In genomic region chr9:101443358-101443757, GRCh38 we compare ENCODE assay signal across 21 cellular contexts. TPM values are rescaled to one million over a fixed set of nuclear protein-coding genes. Genes with fewer than 3 reads are reported as not detected.
DNase-seq lines count a peak whose midpoint lies in the region; ATAC-seq and TF ChIP-seq lines count a peak whose summit lies in the region.
"Had no signal": no experiment of that assay in that cellular context is flagged by ENCODE, and none has a peak within 500 bp of the region (broad histone marks: within the 10 kb centered on the region; RNA-seq: fewer than 3 reads in every experiment).

No MANE protein-coding gene starts in this region.

- peaks cover 54% of the 10 kb centered on the region for H3K27me3 Mint-ChIP-seq in osteocyte (ENCODE audit: unreplicated experiment)
- H3K27me3 Mint-ChIP-seq in activated CD8-positive, alpha-beta memory T cell treated with anti-CD3 and anti-CD28 coated beads, Interleukin-2, amount 10 ng/mL, durations not matched to agents 7 days and 5 days = peaks cover 37% of the 10 kb centered on the region

- DNase-seq in NCI-H2081 (lab: John Stamatoyannopoulos, UW) = peak; percentile 85 to 94
- peak; percentile 19 to 37 for DNase-seq in SJCRH30
- DNase-seq in right atrium auricular region (ENCODE audit: low spot score) = peak; percentile 70
- peak; percentile 69 for DNase-seq in sigmoid colon
- no peak for DNase-seq in osteocyte (ENCODE audit: extremely low spot score, unreplicated experiment)
- DNase-seq in activated CD8-positive, alpha-beta memory T cell treated with anti-CD3 and anti-CD28 coated beads, Interleukin-2, amount 10 ng/mL, durations not matched to agents 7 days and 5 days = no peak
- DNase-seq: activated CD8-positive, alpha-beta T cell treated with anti-CD3 and anti-CD28 coated beads, Interleukin-2, amount 10 ng/mL, durations not matched to agents 7 days and 5 days; activated gamma-delta T cell; effector CD8-positive, alpha-beta T cell; GOT3; islet precursor cell; naive thymus-derived CD8-positive, alpha-beta T cell; NK-92 treated with Interleukin-12 subunit alpha and Interleukin-12 subunit beta, amount 100 ng/mL, for 24 hours had no signal

- H3K36me3 ChIP-seq in SJCRH30 (no peaks in the 10 kb centered on the region), right atrium auricular region (no peaks in the 10 kb centered on the region), sigmoid colon (no peaks in the 10 kb centered on the region)

- no peaks in the 10 kb centered on the region for H3K9me3 ChIP-seq in SJCRH30 (replicated peaks)
- H3K9me3 ChIP-seq in right atrium auricular region = no peaks in the 10 kb centered on the region
- H3K9me3 ChIP-seq in sigmoid colon = no peaks in the 10 kb centered on the region

- H3K27me3 ChIP-seq in SJCRH30 (no peaks in the 10 kb centered on the region), right atrium auricular region (no peaks in the 10 kb centered on the region), sigmoid colon (no peaks in the 10 kb centered on the region)

- H3K27ac ChIP-seq in SJCRH30 = no peak overlapping the region
- peak overlapping the region; percentile 72 to 78 for H3K27ac ChIP-seq in right atrium auricular region
- peak overlapping the region in 2 of 4 donors; percentile 23 to 63 for H3K27ac ChIP-seq in sigmoid colon
- H3K27ac ChIP-seq: HL-60 had no signal

- no peaks in the 10 kb centered on the region for H3K4me1 Mint-ChIP-seq in osteocyte (ENCODE audit: unreplicated experiment)
- H3K4me1 Mint-ChIP-seq in activated CD8-positive, alpha-beta memory T cell treated with anti-CD3 and anti-CD28 coated beads, Interleukin-2, amount 10 ng/mL, durations not matched to agents 7 days and 5 days = no peaks in the 10 kb centered on the region

- intact Hi-C loops in sigmoid colon (cut with DNase I) = no loop called here

- peak in 1 of 4 donors; percentile 32 for TF ChIP-seq EP300 in sigmoid colon (IDR thresholded peaks at IDR 0.05)

- no peak overlapping the region for H3K4me3 Mint-ChIP-seq in osteocyte (ENCODE audit: unreplicated experiment)
- H3K4me3 Mint-ChIP-seq in activated CD8-positive, alpha-beta memory T cell treated with anti-CD3 and anti-CD28 coated beads, Interleukin-2, amount 10 ng/mL, durations not matched to agents 7 days and 5 days = no peak overlapping the region
- H3K4me3 Mint-ChIP-seq: activated CD8-positive, alpha-beta T cell treated with anti-CD3 and anti-CD28 coated beads, Interleukin-2, amount 10 ng/mL, durations not matched to agents 7 days and 5 days; naive thymus-derived CD8-positive, alpha-beta T cell had no signal

- H3K4me3 ChIP-seq in SJCRH30 = no peak overlapping the region
- H3K4me3 ChIP-seq in right atrium auricular region = no peak overlapping the region
- H3K4me3 ChIP-seq in sigmoid colon = no peak overlapping the region

- no peak overlapping the region for H3K27ac Mint-ChIP-seq in osteocyte (ENCODE audit: unreplicated experiment)
- H3K27ac Mint-ChIP-seq in activated CD8-positive, alpha-beta memory T cell treated with anti-CD3 and anti-CD28 coated beads, Interleukin-2, amount 10 ng/mL, durations not matched to agents 7 days and 5 days = no peak overlapping the region
- H3K27ac Mint-ChIP-seq: activated CD8-positive, alpha-beta T cell treated with anti-CD3 and anti-CD28 coated beads, Interleukin-2, amount 10 ng/mL, durations not matched to agents 7 days and 5 days; naive thymus-derived CD8-positive, alpha-beta T cell had no signal

- no peaks in the 10 kb centered on the region for H3K9me3 Mint-ChIP-seq in osteocyte (ENCODE audit: unreplicated experiment)
- no peaks in the 10 kb centered on the region for H3K9me3 Mint-ChIP-seq in activated CD8-positive, alpha-beta memory T cell treated with anti-CD3 and anti-CD28 coated beads, Interleukin-2, amount 10 ng/mL, durations not matched to agents 7 days and 5 days (ENCODE audit: low read depth)
- H3K9me3 Mint-ChIP-seq: naive thymus-derived CD8-positive, alpha-beta T cell had no signal

- no peak for TF ChIP-seq CTCF in right atrium auricular region (IDR thresholded peaks at IDR 0.05)
- TF ChIP-seq CTCF in sigmoid colon (IDR thresholded peaks at IDR 0.05) = no peak
- TF ChIP-seq CTCF in osteocyte (IDR thresholded peaks at IDR 0.05) = no peak

- no peaks in the 10 kb centered on the region for H3K36me3 Mint-ChIP-seq in osteocyte (ENCODE audit: unreplicated experiment)
- no peaks in the 10 kb centered on the region for H3K36me3 Mint-ChIP-seq in activated CD8-positive, alpha-beta memory T cell treated with anti-CD3 and anti-CD28 coated beads, Interleukin-2, amount 10 ng/mL, durations not matched to agents 7 days and 5 days
- H3K36me3 Mint-ChIP-seq: naive thymus-derived CD8-positive, alpha-beta T cell had no signal

- WGBS in sigmoid colon, 2 donors = 72 to 78% methylated on average over 8 of the region's 8 CpGs

- H3K4me1 ChIP-seq in SJCRH30 (peaks cover 5% of the 10 kb centered on the region), right atrium auricular region (peaks cover 0 to 9% of the 10 kb centered on the region in 2 donors), sigmoid colon (peaks cover 0 to 12% (median 0%) of the 10 kb centered on the region in 4 donors)

- CTCF ChIA-PET in activated CD8-positive, alpha-beta memory T cell treated with anti-CD3 and anti-CD28 coated beads, Interleukin-2, amount 10 ng/mL, durations not matched to agents 7 days and 5 days (lab: Charles Lee) = no interaction called here

- ATAC-seq in HG03159 (IDR thresholded peaks at IDR 0.05; ENCODE audit: unreplicated experiment) (no peak), HG03378 (IDR thresholded peaks at IDR 0.05; ENCODE audit: unreplicated experiment) (no peak)
- no peak for ATAC-seq in activated CD8-positive, alpha-beta memory T cell treated with anti-CD3 and anti-CD28 coated beads, Interleukin-2, amount 10 ng/mL, durations not matched to agents 7 days and 5 days
- ATAC-seq: activated CD8-positive, alpha-beta T cell treated with anti-CD3 and anti-CD28 coated beads, Interleukin-2, amount 10 ng/mL, durations not matched to agents 7 days and 5 days; naive thymus-derived CD8-positive, alpha-beta T cell; sciatic nerve had no signal

- TF ChIP-seq POLR2A in sigmoid colon (IDR thresholded peaks at IDR 0.05) = no peak

RNA-seq across cellular contexts. Expression of gene ALDOB, which starts 7.8 kb away (rescaled TPM):
- not detected in 2 replicates for total RNA-seq in SJCRH30 (2014; rRNA removed; shearing (Covaris generic))
- total RNA-seq in right atrium auricular region = under 1 TPM; 0.24 to 0.85 TPM
- under 1 TPM in 2 of 4 donors, not detected in 2; 0.82 to 0.83 TPM for total RNA-seq in sigmoid colon
- polyA plus RNA-seq in sigmoid colon = 10 to 100 TPM in 1 of 3 donors, 1 to 10 TPM in 2; 1.1 to 40.5 (median 9.6) TPM
- total RNA-seq in osteocyte = not detected in 2 replicates
- total RNA-seq in activated CD8-positive, alpha-beta memory T cell treated with anti-CD3 and anti-CD28 coated beads, Interleukin-2, amount 10 ng/mL, durations not matched to agents 7 days and 5 days = not detected
- total RNA-seq: activated CD8-positive, alpha-beta T cell treated with anti-CD3 and anti-CD28 coated beads, Interleukin-2, amount 10 ng/mL, durations not matched to agents 7 days and 5 days; astrocyte; fibroblast of villous mesenchyme; LHCN-M2; naive thymus-derived CD8-positive, alpha-beta T cell; sciatic nerve; SK-MEL-5 had no signal
- polyA plus RNA-seq: naive thymus-derived CD8-positive, alpha-beta T cell had no signal

RNA-seq across cellular contexts. Expression of gene ZNF189, which starts 44.7 kb away (rescaled TPM):
- total RNA-seq in SJCRH30 (2014; rRNA removed; shearing (Covaris generic)) = 27.4 and 30.2 TPM in 2 replicates
- 10 to 100 TPM; 20.2 to 22.1 TPM for total RNA-seq in right atrium auricular region
- total RNA-seq in sigmoid colon = 10 to 100 TPM; 21.2 to 26.0 (median 24.1) TPM
- 1 to 10 TPM; 5.3 to 7.2 (median 6.9) TPM for polyA plus RNA-seq in sigmoid colon
- 17.3 and 19.0 TPM in 2 replicates for total RNA-seq in osteocyte
- total RNA-seq in activated CD8-positive, alpha-beta memory T cell treated with anti-CD3 and anti-CD28 coated beads, Interleukin-2, amount 10 ng/mL, durations not matched to agents 7 days and 5 days = 10 to 100 TPM in 1 of 2 experiments, 1 to 10 TPM in 1; 9.2 to 12.6 TPM

RNA-seq across cellular contexts. Expression of gene MRPL50, which starts 44.9 kb away (rescaled TPM):
- 37.7 and 39.5 TPM in 2 replicates for total RNA-seq in SJCRH30 (2014; rRNA removed; shearing (Covaris generic))
- total RNA-seq in right atrium auricular region = 10 to 100 TPM; 12.5 to 14.8 TPM
- total RNA-seq in sigmoid colon = 10 to 100 TPM; 10.0 to 15.3 (median 12.3) TPM
- 1 to 10 TPM; 5.4 to 9.0 (median 9.0) TPM for polyA plus RNA-seq in sigmoid colon
- 6.6 and 7.4 TPM in 2 replicates for total RNA-seq in osteocyte
- 10 to 100 TPM in 1 of 2 experiments, 1 to 10 TPM in 1; 8.3 to 10.5 TPM for total RNA-seq in activated CD8-positive, alpha-beta memory T cell treated with anti-CD3 and anti-CD28 coated beads, Interleukin-2, amount 10 ng/mL, durations not matched to agents 7 days and 5 days

RNA-seq across cellular contexts. Expression of gene BAAT, which starts 58.6 kb away (rescaled TPM):
- 0.10 TPM in 2 replicates for total RNA-seq in SJCRH30 (2014; rRNA removed; shearing (Covaris generic))
- total RNA-seq in right atrium auricular region (under 1 TPM in 1 of 2 donors, not detected in 1; 0.20 TPM), sigmoid colon (not detected), osteocyte (0.13 TPM in 1 of 2 replicates, not detected in the other)
- polyA plus RNA-seq in sigmoid colon = under 1 TPM in 1 of 3 donors, not detected in 2; 0.60 TPM
- total RNA-seq in activated CD8-positive, alpha-beta memory T cell treated with anti-CD3 and anti-CD28 coated beads, Interleukin-2, amount 10 ng/mL, durations not matched to agents 7 days and 5 days = not detected
- total RNA-seq: activated CD8-positive, alpha-beta T cell treated with anti-CD3 and anti-CD28 coated beads, Interleukin-2, amount 10 ng/mL, durations not matched to agents 7 days and 5 days; naive thymus-derived CD8-positive, alpha-beta T cell; sciatic nerve had no signal
- polyA plus RNA-seq: naive thymus-derived CD8-positive, alpha-beta T cell had no signal

Comparison
In these comparisons a context has a peak if more than half of its experiments do, and no peak if none do; other contexts are left out.
1. DNase-seq: peak in NCI-H2081 (2 of 2), SJCRH30 (2 of 2), right atrium auricular region (single experiment) and sigmoid colon (single experiment); none in osteocyte (single experiment) and activated CD8-positive, alpha-beta memory T cell treated with anti-CD3 and anti-CD28 coated beads, Interleukin-2, amount 10 ng/mL, durations not matched to agents 7 days and 5 days (single experiment).